Comparison of ENCODE assay signal across 23 cellular contexts in genomic region chr3:182786564-182787196, GRCh38.
"Had no signal": no experiment of that assay in that cellular context is flagged by ENCODE, and none has a peak within 500 bp of the region (broad histone marks: within the 10 kb centered on the region; RNA-seq: fewer than 3 reads in every experiment).

No MANE protein-coding gene starts in this region.

- DNase-seq: activated CD4-positive, alpha-beta T cell treated with anti-CD3 and anti-CD28 coated beads for 48 hours; activated CD4-positive, CD25-positive, alpha-beta regulatory T cell; activated CD8-positive, alpha-beta T cell treated with anti-CD3 and anti-CD28 coated beads for 36 hours; activated naive CD4-positive, alpha-beta T cell treated with anti-CD3 and anti-CD28 coated beads for 36 hours; activated T-cell treated with anti-CD3 and anti-CD28 coated beads, Interleukin-2, amount 50 U/mL, for 24 hours; body of pancreas; caudate nucleus; dorsolateral prefrontal cortex; endodermal cell; gastrocnemius medialis; heart left ventricle; left lung; mammary epithelial cell; midbrain; occipital lobe; right cardiac atrium; small intestine; stimulated activated CD4-positive, alpha-beta T cell treated with anti-CD3 and anti-CD28 coated beads, Interleukin-15, amount 100 ng/mL, for 24 hours; stimulated activated CD4-positive, alpha-beta T cell treated with anti-CD3 and anti-CD28 coated beads, Interleukin-2, amount 100 ng/mL, for 48 hours; stomach; trophoblast cell had no signal

- H3K36me3 ChIP-seq: gastrocnemius medialis, heart left ventricle, left lung, prostate gland, stomach, vagina had no signal

- ATAC-seq: activated CD8-positive, alpha-beta T cell treated with anti-CD3 and anti-CD28 coated beads for 36 hours; body of pancreas; gastrocnemius medialis; heart left ventricle; left lung; right cardiac atrium had no signal

- H3K27me3 ChIP-seq: body of pancreas, vagina had no signal

- H3K9me3 ChIP-seq: body of pancreas, gastrocnemius medialis, heart left ventricle, left lung, prostate gland, stomach, vagina had no signal

- H3K4me3 ChIP-seq: body of pancreas, dorsolateral prefrontal cortex, gastrocnemius medialis, heart left ventricle, left lung, prostate gland, stomach, vagina had no signal

- H3K27ac ChIP-seq: body of pancreas, dorsolateral prefrontal cortex, gastrocnemius medialis, heart left ventricle, left lung, prostate gland, stomach, vagina had no signal

- H3K4me1 ChIP-seq: body of pancreas, gastrocnemius medialis, prostate gland, vagina had no signal
